In genomic region chr4:185204238-185204910, GRCh38 we compare ENCODE assay signal across 8 cellular contexts. TPM values are rescaled to one million over a fixed set of nuclear protein-coding genes. Genes with fewer than 3 reads are reported as not detected.
DNase-seq lines count a peak whose midpoint lies in the region; ATAC-seq, FAIRE-seq and TF ChIP-seq lines count a peak whose summit lies in the region.

No MANE protein-coding gene starts in this region.

- H3K36me3 ChIP-seq in SK-N-MC (ENCODE audit: insufficient read depth, low read length), result peaks cover 2% of the 10 kb centered on the region; the same call in 1 of the 2 replicates

- peak; percentile 84 for FAIRE-seq in GM19239 (lab: Jason Lieb, UNC)

- H3K9me3 ChIP-seq in AG04450 (ENCODE audit: control insufficient read depth, insufficient read depth, low read length), result no peaks in the 10 kb centered on the region
- no peaks in the 10 kb centered on the region for H3K9me3 ChIP-seq in SK-N-MC (ENCODE audit: low read depth, low read length)

- CTCF ChIA-PET in AG04450 (lab: Charles Lee), result interaction anchor here (0.6 kb wide), 1 partner anchor 16 kb away, joined by 3 read pairs; no protein-coding TSS in a partner anchor

- H3K27me3 ChIP-seq in AG04450 (ENCODE audit: control insufficient read depth, insufficient read depth, low read length), result no peaks in the 10 kb centered on the region

- H3K4me3 ChIP-seq in AG04450 (ENCODE audit: low read depth, low read length) (peak overlapping the region; percentile 68), SK-N-MC (peak overlapping the region; percentile 81), fibroblast of mammary gland (ENCODE audit: control insufficient read depth, low read depth, low read length) (peak overlapping the region; percentile 60), retinal pigment epithelial cell (ENCODE audit: low read length) (peak overlapping the region; percentile 58)

- POLR2A ChIA-PET in AG04450 (lab: Yijun Ruan, JAX), result no interaction called here

- H3K27ac ChIP-seq in AG04450 (ENCODE audit: low read depth, low read length) (no peak overlapping the region), SK-N-MC (no peak overlapping the region; the same call in 1 of the 2 replicates)

- DNase-seq in AG04450 (ENCODE audit: low read depth, low spot score) (no peak), GM19239 (ENCODE audit: insufficient read length, low spot score) (no peak), SK-N-MC (ENCODE audit: low read depth, low spot score) (no peak), fibroblast of mammary gland (ENCODE audit: low read depth) (peak; percentile 43), retinal pigment epithelial cell (ENCODE audit: low read depth) (no peak)

- peak overlapping the region; percentile 83 for H3K9ac ChIP-seq in SK-N-MC (ENCODE audit: insufficient read length)

- TF ChIP-seq CTCF in AG04450 (IDR thresholded peaks at IDR 0.05; ENCODE audit: low read depth, low read length) (0 out of 2 replicates have a peak, but pooled peaks have one; percentile 16), fibroblast of mammary gland (conservative IDR thresholded peaks at IDR 0.05; ENCODE audit: control insufficient read depth, insufficient read depth, low read depth, low read length) (no peak), retinal pigment epithelial cell (conservative IDR thresholded peaks at IDR 0.05; ENCODE audit: low read depth, low read length) (no peak)

- ATAC-seq in HG03039 (IDR thresholded peaks at IDR 0.05; ENCODE audit: unreplicated experiment) (no peak), HG03565 (IDR thresholded peaks at IDR 0.05; ENCODE audit: unreplicated experiment) (no peak), GM19455 (IDR thresholded peaks at IDR 0.05; ENCODE audit: unreplicated experiment) (no peak)

RNA-seq across cellular contexts. Expression of gene CFAP97, which starts 0.6 kb away (rescaled TPM):
- 33.5 and 51.1 TPM in 2 replicates for polyA plus RNA-seq in AG04450 (2011; rRNA removed)
- 15.3 and 24.3 TPM in 2 replicates for polyA minus RNA-seq in AG04450 (2011; rRNA and poly(A)+ RNA removed)

RNA-seq across cellular contexts. Expression of gene SNX25, which starts 5.0 kb away (rescaled TPM):
- polyA plus RNA-seq in AG04450 (2011; rRNA removed), result 12.6 and 12.7 TPM in 2 replicates
- 35.9 and 48.1 TPM in 2 replicates for polyA minus RNA-seq in AG04450 (2011; rRNA and poly(A)+ RNA removed)
